Comparison of ENCODE assay signal across 2 cellular contexts in the genomic region with DNA sequence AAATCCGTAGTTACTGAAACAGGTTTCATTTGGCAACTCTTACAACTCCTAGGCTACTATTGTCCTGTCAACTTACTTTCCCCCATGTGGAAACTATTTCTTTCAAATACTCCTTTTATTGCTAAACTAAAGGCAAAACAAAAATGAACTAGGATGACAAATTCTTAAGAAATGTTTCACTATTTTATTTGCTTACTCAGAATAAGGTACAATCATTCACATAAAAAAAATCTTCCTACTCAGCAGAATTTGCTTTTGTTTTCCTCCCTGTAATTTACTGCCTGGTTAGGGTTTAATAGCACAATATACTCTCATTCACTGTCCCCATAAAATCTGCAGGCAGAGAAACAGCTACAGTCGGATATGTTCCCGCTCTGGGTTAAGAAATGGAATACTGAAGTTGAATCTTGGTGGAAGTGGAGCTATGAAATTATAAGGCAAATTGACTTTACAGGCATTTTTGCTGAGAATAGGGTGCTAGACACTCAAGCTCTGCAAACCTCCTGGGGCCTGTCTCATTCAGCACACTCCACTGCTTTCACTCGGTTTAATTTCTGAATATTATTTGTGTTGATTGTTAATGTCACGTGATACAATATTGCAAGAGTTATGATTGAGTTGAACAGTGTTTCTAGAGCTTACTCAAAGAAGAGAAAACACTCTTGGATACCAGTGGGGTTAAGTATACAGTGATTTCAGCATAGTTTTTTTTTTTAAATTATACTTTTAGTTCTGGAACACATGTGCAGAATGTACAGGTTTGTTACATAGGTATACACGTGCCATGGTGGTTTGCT.
TF ChIP-seq lines count a peak whose summit lies in the region.

No MANE protein-coding gene starts in this region.

TF ChIP-seq in IMR-90, 13 proteins besides CTCF, POLR2A, EP300 and RAD21:
- no peak for TF ChIP-seq FOS (IDR thresholded peaks at IDR 0.05; ENCODE audit: low read depth, low read length)
- TF ChIP-seq MAFK (IDR thresholded peaks at IDR 0.05; ENCODE audit: low read depth, low read length), result peak; percentile 81
TF ChIP-seq in IMR-90: peak in this region for 1.

TF ChIP-seq in K562, 482 proteins besides CTCF, POLR2A, EP300 and RAD21:
- no peak for TF ChIP-seq TAF1 (IDR thresholded peaks at IDR 0.05; ENCODE audit: control insufficient read depth, extremely low read depth, insufficient read depth, low read length, severe bottlenecking)
- TF ChIP-seq MAFF (IDR thresholded peaks at IDR 0.05; ENCODE audit: low read length), result peak; percentile 44; the same call in 1 of the 2 replicates
- peak; percentile 62; the same call in 1 of the 2 replicates for TF ChIP-seq C11orf30 (IDR thresholded peaks at IDR 0.05; ENCODE audit: low read depth)
- TF ChIP-seq MAFK (IDR thresholded peaks at IDR 0.05; ENCODE audit: low read length), result peak; percentile 37; the same call in 1 of the 2 replicates
- peak; percentile 81 for TF ChIP-seq ZNF316 (IDR thresholded peaks at IDR 0.05)
- no peak for TF ChIP-seq ZNF239 (CRISPR knock-in tag; IDR thresholded peaks at IDR 0.05)
- TF ChIP-seq RAD51 (IDR thresholded peaks at IDR 0.05; ENCODE audit: borderline replicate concordance, low read depth), result peak; percentile 42; the same call in 1 of the 2 replicates
- TF ChIP-seq MAFG (tag; conservative IDR thresholded peaks at IDR 0.05), result peak; percentile 64
- TF ChIP-seq, protein P1, sequence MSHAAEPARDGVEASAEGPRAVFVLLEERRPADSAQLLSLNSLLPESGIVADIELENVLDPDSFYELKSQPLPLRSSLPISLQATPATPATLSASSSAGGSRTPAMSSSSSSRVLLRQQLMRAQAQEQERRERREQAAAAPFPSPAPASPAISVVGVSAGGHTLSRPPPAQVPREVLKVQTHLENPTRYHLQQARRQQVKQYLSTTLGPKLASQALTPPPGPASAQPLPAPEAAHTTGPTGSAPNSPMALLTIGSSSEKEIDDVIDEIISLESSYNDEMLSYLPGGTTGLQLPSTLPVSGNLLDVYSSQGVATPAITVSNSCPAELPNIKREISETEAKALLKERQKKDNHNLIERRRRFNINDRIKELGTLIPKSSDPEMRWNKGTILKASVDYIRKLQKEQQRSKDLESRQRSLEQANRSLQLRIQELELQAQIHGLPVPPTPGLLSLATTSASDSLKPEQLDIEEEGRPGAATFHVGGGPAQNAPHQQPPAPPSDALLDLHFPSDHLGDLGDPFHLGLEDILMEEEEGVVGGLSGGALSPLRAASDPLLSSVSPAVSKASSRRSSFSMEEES (CRISPR knock-in tag; IDR thresholded peaks at IDR 0.05), result peak; percentile 92
